21 cellular contexts compared by ENCODE assay signal in the genomic region with DNA sequence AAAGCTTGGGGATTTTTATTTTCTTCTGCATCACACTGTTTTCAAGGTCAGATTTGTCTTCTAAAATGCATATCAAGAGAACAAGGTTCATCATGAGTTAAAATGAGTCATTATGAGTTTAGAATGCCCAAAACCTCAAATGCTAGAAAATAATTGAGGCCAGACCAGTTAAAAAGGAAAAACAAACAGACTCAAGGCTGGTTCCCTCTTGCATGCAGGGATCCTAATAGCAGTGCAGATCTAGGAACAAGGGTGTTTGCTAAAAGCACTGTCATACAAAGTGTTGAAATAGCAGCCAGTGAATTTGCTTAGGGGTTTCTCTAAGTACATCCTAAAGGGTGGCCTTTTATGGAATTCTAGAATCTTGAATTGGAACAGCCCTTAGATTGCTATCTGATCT. TPM values are rescaled to one million over a fixed set of nuclear protein-coding genes. Genes with fewer than 3 reads are reported as not detected.
DNase-seq lines count a peak whose midpoint lies in the region; ATAC-seq, FAIRE-seq and TF ChIP-seq lines count a peak whose summit lies in the region.
"Had no signal": no experiment of that assay in that cellular context is flagged by ENCODE, and none has a peak within 500 bp of the region (broad histone marks: within the 10 kb centered on the region; RNA-seq: fewer than 3 reads in every experiment).

No MANE protein-coding gene starts in this region.

- H3K9me3 Mint-ChIP-seq in activated naive CD4-positive, alpha-beta T cell treated with anti-CD3 and anti-CD28 coated beads, Interleukin-2, amount 50 U/mL, for 72 hours, result no peaks in the 10 kb centered on the region
- H3K9me3 Mint-ChIP-seq: activated T-cell treated with anti-CD3 and anti-CD28 coated beads, Interleukin-2, amount 50 U/mL, for 24 hours had no signal

- ATAC-seq in activated naive CD4-positive, alpha-beta T cell treated with anti-CD3 and anti-CD28 coated beads, Interleukin-2, amount 50 U/mL, for 72 hours, result no peak
- no peak for ATAC-seq in sciatic nerve
- ATAC-seq: A549, esophagus mucosa, heart right ventricle had no signal

- intact Hi-C loops in sciatic nerve (cut with DNase I), result no loop called here

- peaks cover 16 to 57% of the 10 kb centered on the region in 2 donors for H3K36me3 Mint-ChIP-seq in activated naive CD4-positive, alpha-beta T cell treated with anti-CD3 and anti-CD28 coated beads, Interleukin-2, amount 50 U/mL, for 72 hours

- in situ Hi-C loops in astrocyte of the cerebellum (cut with HindIII; ENCODE audit: low sequenced_read_pairs), result no loop called here

- H3K27ac ChIP-seq in substantia nigra (ENCODE audit: low read depth, low read length, poor library complexity, severe bottlenecking), result no peak overlapping the region
- H3K27ac ChIP-seq: A549, heart right ventricle, left ventricle myocardium inferior, SK-N-MC had no signal

- DNase-seq in AG08395 (ENCODE audit: low spot score) (peak; percentile 74), LHCN-M2 (ENCODE audit: low read depth) (peak; percentile 21), astrocyte of the cerebellum (ENCODE audit: low read depth) (peak; percentile 44), kidney tubule cell (ENCODE audit: low spot score) (peak; percentile 2), substantia nigra (lab: John Stamatoyannopoulos, UW) (no peak), D721Med (ENCODE audit: insufficient read length, low spot score) (no peak), sciatic nerve (ENCODE audit: low spot score) (no peak)
- no peak for DNase-seq in activated naive CD4-positive, alpha-beta T cell treated with anti-CD3 and anti-CD28 coated beads, Interleukin-2, amount 50 U/mL, for 72 hours (ENCODE audit: low spot score in 2 of 2)
- DNase-seq: activated naive CD4-positive, alpha-beta T cell; activated T-cell treated with anti-CD3 and anti-CD28 coated beads, Interleukin-2, amount 50 U/mL, for 24 hours; CD4-positive, alpha-beta memory T cell; effector CD8-positive, alpha-beta T cell; heart right ventricle; Karpas-422; left ventricle myocardium inferior; NCI-H1092 treated with DMSO at 0.1 percent for 48 hours; stimulated activated CD4-positive, alpha-beta T cell treated with anti-CD3 and anti-CD28 coated beads, Interleukin-12 subunit alpha, Interleukin-12 subunit beta, amount 100 ng/mL, for 4 hours had no signal

- TF ChIP-seq CTCF in astrocyte of the cerebellum (IDR thresholded peaks at IDR 0.05; ENCODE audit: low read depth, low read length, missing control alignments) (no peak), D721Med (IDR thresholded peaks at IDR 0.05; ENCODE audit: insufficient read depth, missing control alignments) (no peak)

- no peak overlapping the region for H3K27ac Mint-ChIP-seq in activated naive CD4-positive, alpha-beta T cell treated with anti-CD3 and anti-CD28 coated beads, Interleukin-2, amount 50 U/mL, for 72 hours
- H3K27ac Mint-ChIP-seq: activated T-cell treated with anti-CD3 and anti-CD28 coated beads, Interleukin-2, amount 50 U/mL, for 24 hours; CD4-positive, alpha-beta memory T cell had no signal

- H3K4me3 ChIP-seq in astrocyte of the cerebellum (ENCODE audit: low read depth, low read length), result no peak overlapping the region
- H3K4me3 ChIP-seq: A549, heart right ventricle, left ventricle myocardium inferior, SK-N-MC had no signal

- FAIRE-seq in D721Med (lab: Jason Lieb, UNC), result no peak
- FAIRE-seq: A549, H1 had no signal

RNA-seq across cellular contexts. Expression of a gene that starts 15.3 kb away (rescaled TPM):
- total RNA-seq in LHCN-M2 (2014; rRNA removed) (0.29 and 0.58 TPM in 2 replicates), sciatic nerve (5.7 TPM)
- 3.2 TPM for polyA plus RNA-seq in LHCN-M2 (2012)
- total RNA-seq in activated naive CD4-positive, alpha-beta T cell treated with anti-CD3 and anti-CD28 coated beads, Interleukin-2, amount 50 U/mL, for 72 hours, result 10 to 100 TPM in 1 of 2 donors, under 1 TPM in 1; 0.73 to 51.0 TPM
- polyA plus RNA-seq: A549 had no signal

Comparison
In these comparisons a context has a peak if more than half of its experiments do, and no peak if none do; other contexts are left out.
1. DNase-seq: peak in AG08395 (single experiment), LHCN-M2 (single experiment), astrocyte of the cerebellum (single experiment) and kidney tubule cell (single experiment); none in substantia nigra (0 of 49), D721Med (single experiment), activated naive CD4-positive, alpha-beta T cell treated with anti-CD3 and anti-CD28 coated beads, Interleukin-2, amount 50 U/mL, for 72 hours (0 of 2) and sciatic nerve (single experiment).